27 cellular contexts compared by ENCODE assay signal in the genomic region with DNA sequence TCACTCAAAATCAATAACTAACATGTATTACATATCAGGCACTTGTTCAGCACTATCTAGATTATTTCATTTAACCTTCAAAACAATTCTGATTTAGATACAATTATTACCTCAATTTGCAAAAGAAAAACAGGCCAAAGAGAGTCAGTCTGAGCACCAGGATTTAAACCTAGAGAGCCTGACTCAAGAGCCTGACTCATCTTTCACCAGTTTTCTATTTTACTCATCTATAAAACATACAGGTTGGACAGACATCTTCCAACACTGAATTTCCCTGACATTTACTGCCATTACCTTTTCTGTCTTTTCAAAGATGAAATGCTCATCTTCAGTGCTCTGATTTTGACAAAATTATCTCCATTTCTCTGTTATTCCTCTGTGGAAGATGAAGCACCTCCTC.
DNase-seq lines count a peak whose midpoint lies in the region; TF ChIP-seq lines count a peak whose summit lies in the region.
"Had no signal": no experiment of that assay in that cellular context is flagged by ENCODE, and none has a peak within 500 bp of the region (broad histone marks: within the 10 kb centered on the region; RNA-seq: fewer than 3 reads in every experiment).

No MANE protein-coding gene starts in this region.

- intact Hi-C loops in posterior cingulate gyrus (cut with DNase I), result no loop called here

- H3K4me1 ChIP-seq in OCI-LY3 (ENCODE audit: low read length), result peaks cover 69% of the 10 kb centered on the region
- H3K4me1 ChIP-seq: upper lobe of right lung had no signal

- H3K4me1 Mint-ChIP-seq in activated naive CD4-positive, alpha-beta T cell treated with anti-CD3 and anti-CD28 coated beads, Interleukin-2, amount 50 U/mL, for 24 hours, result peaks cover 64% of the 10 kb centered on the region
- peaks cover 57% of the 10 kb centered on the region for H3K4me1 Mint-ChIP-seq in activated naive CD8-positive, alpha-beta T cell treated with anti-CD3 and anti-CD28 coated beads for 36 hours
- peaks cover 72% of the 10 kb centered on the region for H3K4me1 Mint-ChIP-seq in stimulated activated naive CD8-positive, alpha-beta T cell treated with anti-CD3 and anti-CD28 coated beads, Interleukin-15, Interleukin-2, amounts not matched to agents 100 ng/mL and 50 ng/mL, for 24 hours (ENCODE audit: low read depth)
- H3K4me1 Mint-ChIP-seq: mesothelial cell of epicardium had no signal

- no peaks in the 10 kb centered on the region for H3K27me3 Mint-ChIP-seq in activated naive CD4-positive, alpha-beta T cell treated with anti-CD3 and anti-CD28 coated beads, Interleukin-2, amount 50 U/mL, for 24 hours
- H3K27me3 Mint-ChIP-seq in activated naive CD8-positive, alpha-beta T cell treated with anti-CD3 and anti-CD28 coated beads for 36 hours, result no peaks in the 10 kb centered on the region
- no peaks in the 10 kb centered on the region for H3K27me3 Mint-ChIP-seq in stimulated activated naive CD8-positive, alpha-beta T cell treated with anti-CD3 and anti-CD28 coated beads, Interleukin-15, Interleukin-2, amounts not matched to agents 100 ng/mL and 50 ng/mL, for 24 hours
- H3K27me3 Mint-ChIP-seq: naive B cell had no signal

- no peak for TF ChIP-seq CTCF in OCI-LY3 (IDR thresholded peaks at IDR 0.05; ENCODE audit: low read depth, low read length)

- no peak overlapping the region; the same call in 1 of the 2 replicates for H3K27ac ChIP-seq in OCI-LY3 (ENCODE audit: low read length)
- H3K27ac ChIP-seq: BLaER1 treated with 17β-estradiol and CSF1 and Interleukin-3, amounts not matched to agents 10 nM and 100 nM; upper lobe of right lung had no signal

- no peaks in the 10 kb centered on the region for H3K79me2 ChIP-seq in OCI-LY3 (ENCODE audit: low read length)

- H3K9me3 ChIP-seq in OCI-LY3 (ENCODE audit: insufficient read depth, low read length), result no peaks in the 10 kb centered on the region
- H3K9me3 ChIP-seq: upper lobe of right lung had no signal

- peak overlapping the region; percentile 84 for H3K27ac Mint-ChIP-seq in activated naive CD4-positive, alpha-beta T cell treated with anti-CD3 and anti-CD28 coated beads, Interleukin-2, amount 50 U/mL, for 24 hours
- H3K27ac Mint-ChIP-seq in activated naive CD8-positive, alpha-beta T cell treated with anti-CD3 and anti-CD28 coated beads for 36 hours, result peak overlapping the region; percentile 82
- H3K27ac Mint-ChIP-seq in stimulated activated naive CD8-positive, alpha-beta T cell treated with anti-CD3 and anti-CD28 coated beads, Interleukin-15, Interleukin-2, amounts not matched to agents 100 ng/mL and 50 ng/mL, for 24 hours, result peak overlapping the region; percentile 96
- H3K27ac Mint-ChIP-seq: H9, mesothelial cell of epicardium, naive B cell had no signal

- H2AFZ ChIP-seq in OCI-LY3 (ENCODE audit: low read depth, low read length), result no peak overlapping the region

- peaks cover 13% of the 10 kb centered on the region for H3K9me3 Mint-ChIP-seq in activated naive CD4-positive, alpha-beta T cell treated with anti-CD3 and anti-CD28 coated beads, Interleukin-2, amount 50 U/mL, for 24 hours
- H3K9me3 Mint-ChIP-seq in activated naive CD8-positive, alpha-beta T cell treated with anti-CD3 and anti-CD28 coated beads for 36 hours, result peaks cover 7% of the 10 kb centered on the region
- peaks cover 7% of the 10 kb centered on the region for H3K9me3 Mint-ChIP-seq in stimulated activated naive CD8-positive, alpha-beta T cell treated with anti-CD3 and anti-CD28 coated beads, Interleukin-15, Interleukin-2, amounts not matched to agents 100 ng/mL and 50 ng/mL, for 24 hours
- H3K9me3 Mint-ChIP-seq: H9 had no signal

- H3K36me3 Mint-ChIP-seq in activated naive CD4-positive, alpha-beta T cell treated with anti-CD3 and anti-CD28 coated beads, Interleukin-2, amount 50 U/mL, for 24 hours, result peaks cover 25% of the 10 kb centered on the region
- H3K36me3 Mint-ChIP-seq in activated naive CD8-positive, alpha-beta T cell treated with anti-CD3 and anti-CD28 coated beads for 36 hours, result peaks cover 56% of the 10 kb centered on the region
- peaks cover 68% of the 10 kb centered on the region for H3K36me3 Mint-ChIP-seq in stimulated activated naive CD8-positive, alpha-beta T cell treated with anti-CD3 and anti-CD28 coated beads, Interleukin-15, Interleukin-2, amounts not matched to agents 100 ng/mL and 50 ng/mL, for 24 hours (ENCODE audit: low read depth)
- H3K36me3 Mint-ChIP-seq: mesothelial cell of epicardium, naive B cell had no signal

- H3K27me3 ChIP-seq in OCI-LY3 (ENCODE audit: low read depth, low read length), result no peaks in the 10 kb centered on the region
- H3K27me3 ChIP-seq: BLaER1 treated with 17β-estradiol and CSF1 and Interleukin-3, amounts not matched to agents 10 nM and 100 nM; upper lobe of right lung had no signal

- no peak overlapping the region for H3K4me3 ChIP-seq in OCI-LY3 (ENCODE audit: low read length)
- H3K4me3 ChIP-seq: BLaER1 treated with 17β-estradiol and CSF1 and Interleukin-3, amounts not matched to agents 10 nM and 100 nM; upper lobe of right lung had no signal

- peak overlapping the region; percentile 2; the same call in 1 of the 2 replicates for H3K4me2 ChIP-seq in OCI-LY3 (ENCODE audit: low read length)
- H3K4me2 ChIP-seq: BLaER1 treated with 17β-estradiol and CSF1 and Interleukin-3, amounts not matched to agents 10 nM and 100 nM had no signal

- H4K20me1 ChIP-seq in OCI-LY3 (ENCODE audit: insufficient read depth, low read length), result no peaks in the 10 kb centered on the region
- H4K20me1 ChIP-seq: BLaER1 treated with 17β-estradiol and CSF1 and Interleukin-3, amounts not matched to agents 10 nM and 100 nM had no signal

- no peak for DNase-seq in activated naive CD4-positive, alpha-beta T cell (lab: John Stamatoyannopoulos, UW)
- DNase-seq in activated naive CD8-positive, alpha-beta T cell treated with anti-CD3 and anti-CD28 coated beads for 36 hours, result no peak
- DNase-seq in NCI-H526 (lab: John Stamatoyannopoulos, UW) (no peak), posterior cingulate gyrus (no peak)
- DNase-seq: activated effector memory CD4-positive, alpha-beta T cell treated with anti-CD3 and anti-CD28 coated beads, Interleukin-2, amount 50 U/mL, for 16 hours; amygdala; DMS79; effector memory CD4-positive, alpha-beta T cell; erythroblast; GF-D8; H9; islet precursor cell; naive B cell; NCI-H1092 treated with DMSO at 0.1 percent for 48 hours; NCI-H187; NCI-H2171 treated with DMSO at 0.1 percent for 48 hours; NCI-H524; NK-92 treated with Interleukin-12 subunit alpha and Interleukin-12 subunit beta, amount 100 ng/mL, for 24 hours; nucleus accumbens; SIG-M5; stimulated activated CD8-positive, alpha-beta memory T cell treated with anti-CD3 and anti-CD28 coated beads, Interleukin-4, amount 100 ng/mL, for 48 hours; upper lobe of right lung had no signal

- H3K4me3 Mint-ChIP-seq in activated naive CD4-positive, alpha-beta T cell treated with anti-CD3 and anti-CD28 coated beads, Interleukin-2, amount 50 U/mL, for 24 hours, result peak overlapping the region; percentile 76
- H3K4me3 Mint-ChIP-seq in activated naive CD8-positive, alpha-beta T cell treated with anti-CD3 and anti-CD28 coated beads for 36 hours, result peak overlapping the region; percentile 40
- peak overlapping the region; percentile 44 for H3K4me3 Mint-ChIP-seq in stimulated activated naive CD8-positive, alpha-beta T cell treated with anti-CD3 and anti-CD28 coated beads, Interleukin-15, Interleukin-2, amounts not matched to agents 100 ng/mL and 50 ng/mL, for 24 hours
- H3K4me3 Mint-ChIP-seq: H9, mesothelial cell of epicardium, naive B cell had no signal

- H3K9ac ChIP-seq in OCI-LY3 (ENCODE audit: low read length), result no peak overlapping the region
- H3K9ac ChIP-seq: BLaER1 treated with 17β-estradiol and CSF1 and Interleukin-3, amounts not matched to agents 10 nM and 100 nM had no signal

- H3K36me3 ChIP-seq in OCI-LY3 (replicated peaks; ENCODE audit: low read depth, low read length), result peaks cover 14% of the 10 kb centered on the region
- H3K36me3 ChIP-seq: BLaER1 treated with 17β-estradiol and CSF1 and Interleukin-3, amounts not matched to agents 10 nM and 100 nM; upper lobe of right lung had no signal
